28 cellular contexts compared by ENCODE assay signal in genomic region chr12:119461815-119462214, GRCh38.
"Had no signal": no experiment of that assay in that cellular context is flagged by ENCODE, and none has a peak within 500 bp of the region (broad histone marks: within the 10 kb centered on the region; RNA-seq: fewer than 3 reads in every experiment).

No MANE protein-coding gene starts in this region.

- H3K36me3 Mint-ChIP-seq: activated naive CD8-positive, alpha-beta T cell treated with anti-CD3 and anti-CD28 coated beads, Interleukin-2, amount 10 ng/mL, durations not matched to agents 7 days and 5 days had no signal

- H3K27me3 ChIP-seq: adrenal gland, breast epithelium, SJSA1 had no signal

- H3K4me1 ChIP-seq: adrenal gland, breast epithelium, SJSA1 had no signal

- ATAC-seq: activated CD8-positive, alpha-beta T cell treated with anti-CD3 and anti-CD28 coated beads, Interleukin-2, amount 10 ng/mL, durations not matched to agents 7 days and 5 days; K562; Panc1; SK-N-SH treated with all-trans-retinoic acid at 6 μM for 48 hours; WTC11 had no signal

- H3K4me3 Mint-ChIP-seq: activated CD8-positive, alpha-beta T cell treated with anti-CD3 and anti-CD28 coated beads, Interleukin-2, amount 10 ng/mL, durations not matched to agents 7 days and 5 days; activated naive CD8-positive, alpha-beta T cell treated with anti-CD3 and anti-CD28 coated beads, Interleukin-2, amount 10 ng/mL, durations not matched to agents 7 days and 5 days; WTC11 had no signal

- DNase-seq: activated CD4-positive, alpha-beta T cell treated with anti-CD3 and anti-CD28 coated beads for 48 hours; activated CD4-positive, alpha-beta T cell treated with anti-CD3 and anti-CD28 coated beads, Interleukin-2, amount 50 U/mL, for 4 hours; activated CD4-positive, CD25-positive, alpha-beta regulatory T cell treated with anti-CD3 and anti-CD28 coated beads, Interleukin-2, amount 50 U/mL, for 72 hours; activated CD8-positive, alpha-beta memory T cell treated with anti-CD3 and anti-CD28 coated beads, Interleukin-2, amount 50 U/mL, for 48 hours; activated CD8-positive, alpha-beta T cell treated with anti-CD3 and anti-CD28 coated beads, Interleukin-2, amount 10 ng/mL, durations not matched to agents 7 days and 5 days; activated naive CD4-positive, alpha-beta T cell treated with anti-CD3 and anti-CD28 coated beads, Interleukin-2, amount 50 U/mL, for 16 hours; activated naive CD8-positive, alpha-beta T cell treated with anti-CD3 and anti-CD28 coated beads, Interleukin-2, amount 10 ng/mL, durations not matched to agents 7 days and 5 days; activated T-cell treated with anti-CD3 and anti-CD28 coated beads, Interleukin-2, amount 50 U/mL, for 1 hour; adrenal gland; anterior cingulate cortex; Karpas-422; MM.1S; NCI-H1105; NCI-H1436; NCI-H1694 treated with DMSO at 0.1 percent for 48 hours; NCI-H2029 treated with DMSO at 0.1 percent for 48 hours; NCI-H446; NCI-H774; NK-92 treated with Interleukin-12 subunit alpha and Interleukin-12 subunit beta, amount 100 ng/mL, for 24 hours; OCI-M1; RPMI8226; SW 1271 had no signal

- H3K27me3 Mint-ChIP-seq: activated naive CD8-positive, alpha-beta T cell treated with anti-CD3 and anti-CD28 coated beads, Interleukin-2, amount 10 ng/mL, durations not matched to agents 7 days and 5 days had no signal

- H3K9me3 ChIP-seq: adrenal gland, SJSA1 had no signal

- FAIRE-seq: K562 had no signal

- H3K36me3 ChIP-seq: adrenal gland, breast epithelium, SJSA1 had no signal

- H3K27ac ChIP-seq: adrenal gland, breast epithelium, SJSA1 had no signal

- H3K4me1 Mint-ChIP-seq: activated naive CD8-positive, alpha-beta T cell treated with anti-CD3 and anti-CD28 coated beads, Interleukin-2, amount 10 ng/mL, durations not matched to agents 7 days and 5 days had no signal

- H3K4me3 ChIP-seq: adrenal gland, breast epithelium, K562, SJSA1 had no signal

- H3K27ac Mint-ChIP-seq: activated CD8-positive, alpha-beta T cell treated with anti-CD3 and anti-CD28 coated beads, Interleukin-2, amount 10 ng/mL, durations not matched to agents 7 days and 5 days; activated naive CD8-positive, alpha-beta T cell treated with anti-CD3 and anti-CD28 coated beads, Interleukin-2, amount 10 ng/mL, durations not matched to agents 7 days and 5 days; WTC11 had no signal
